In genomic region chr15:89813381-89814111, GRCh38 we compare ENCODE assay signal across 9 cellular contexts.
A peak's percentile ranks its signal among the peaks of the same experiment; 100 is the strongest.
DNase-seq lines count a peak whose midpoint lies in the region; ATAC-seq and TF ChIP-seq lines count a peak whose summit lies in the region.
"Had no signal": no experiment of that assay in that cellular context is flagged by ENCODE, and none has a peak within 500 bp of the region (broad histone marks: within the 10 kb centered on the region; RNA-seq: fewer than 3 reads in every experiment).

No MANE protein-coding gene starts in this region.

- no peaks in the 10 kb centered on the region for H3K36me3 Mint-ChIP-seq in effector memory CD8-positive, alpha-beta T cell (ENCODE audit: insufficient read depth)
- peaks cover 6% of the 10 kb centered on the region for H3K36me3 Mint-ChIP-seq in nephron (ENCODE audit: low read depth)

- H3K27ac Mint-ChIP-seq in effector memory CD8-positive, alpha-beta T cell = no peak overlapping the region
- peak overlapping the region in 2 of 3 experiments; percentile 56 to 86 for H3K27ac Mint-ChIP-seq in nephron

- no peak for ATAC-seq in effector memory CD8-positive, alpha-beta T cell (replicated peaks)
- ATAC-seq in HG02759 (IDR thresholded peaks at IDR 0.05; ENCODE audit: unreplicated experiment) (no peak), GM21717 (IDR thresholded peaks at IDR 0.05; ENCODE audit: unreplicated experiment) (no peak)

- TF ChIP-seq CTCF in HFF-Myc (IDR thresholded peaks at IDR 0.05; ENCODE audit: low read depth, low read length, missing control alignments) = no peak
- no peak for TF ChIP-seq CTCF in nephron (IDR thresholded peaks at IDR 0.05; ENCODE audit: unreplicated experiment in 3 of 3)

- peak overlapping the region; percentile 91 for H3K4me3 ChIP-seq in HFF-Myc (replicated peaks; ENCODE audit: low read depth, low read length)

- no peaks in the 10 kb centered on the region for H3K9me3 Mint-ChIP-seq in effector memory CD8-positive, alpha-beta T cell
- H3K9me3 Mint-ChIP-seq in nephron = peaks cover 10% of the 10 kb centered on the region

- peak overlapping the region; percentile 43 to 84 for H3K4me3 Mint-ChIP-seq in effector memory CD8-positive, alpha-beta T cell
- H3K4me3 Mint-ChIP-seq in nephron = peak overlapping the region; percentile 59 to 74 (median 66)

- H3K27me3 Mint-ChIP-seq in effector memory CD8-positive, alpha-beta T cell = peaks cover 29 to 83% of the 10 kb centered on the region in 2 donors
- H3K27me3 Mint-ChIP-seq in nephron (ENCODE audit: low read depth) = peaks cover 51% of the 10 kb centered on the region

- H3K4me1 Mint-ChIP-seq in effector memory CD8-positive, alpha-beta T cell (ENCODE audit: low read depth in 2 of 2) = peaks cover 4 to 8% of the 10 kb centered on the region in 2 donors
- H3K4me1 Mint-ChIP-seq in nephron = peaks cover 28% of the 10 kb centered on the region

- DNase-seq in AG20443 (ENCODE audit: low spot score) (peak; percentile 43), HFF-Myc (ENCODE audit: extremely low read depth, low read depth) (no peak), NOMO-1 treated with dmso at 0.1 percent for 144 hours (lab: John Stamatoyannopoulos, UW; ENCODE audit: unreplicated experiment) (no peak), COLO668 (lab: John Stamatoyannopoulos, UW; ENCODE audit: unreplicated experiment) (no peak)
- no peak for DNase-seq in effector memory CD8-positive, alpha-beta T cell
- DNase-seq: NK-92 treated with Interleukin-12 subunit alpha and Interleukin-12 subunit beta, amount 100 ng/mL, for 24 hours had no signal

Comparison
In these comparisons a context has a peak if more than half of its experiments do, and no peak if none do; other contexts are left out.
1. H3K27ac Mint-ChIP-seq: peak in nephron (2 of 3); none in effector memory CD8-positive, alpha-beta T cell (0 of 2).